ENCODE assay signal across 8 cellular contexts in genomic region chr12:120437735-120438494, GRCh38.
DNase-seq lines count a peak whose midpoint lies in the region; ATAC-seq and FAIRE-seq lines count a peak whose summit lies in the region.

Gene COX6A1, plus strand, starts transcription at chr12:120438113. Its CDS starts 14 bp downstream, at chr12:120438127.

- no peaks in the 10 kb centered on the region for H3K9me3 ChIP-seq in BLaER1

- H3K27ac ChIP-seq in BLaER1 (peak within 1 kb of the TSS; percentile 79), cingulate gyrus (ENCODE audit: low read depth, low read length) (peak within 1 kb of the TSS; percentile 85), layer of hippocampus (ENCODE audit: low read depth, low read length) (peak within 1 kb of the TSS; percentile 79)

- H3K4me1 ChIP-seq in BLaER1: peaks cover 23% of the 10 kb centered on the region

- H3K4me3 ChIP-seq in BLaER1: peak within 1 kb of the TSS; percentile 76

- no peaks in the 10 kb centered on the region for H3K27me3 ChIP-seq in BLaER1
- H3K27me3 ChIP-seq in layer of hippocampus (ENCODE audit: control insufficient read depth, insufficient read depth, low read length): no peaks in the 10 kb centered on the region

- peak within 1 kb of the TSS; percentile 92 for H3K4me2 ChIP-seq in BLaER1

- ATAC-seq in HG03457 (IDR thresholded peaks at IDR 0.05; ENCODE audit: unreplicated experiment): peak; percentile 89

- peak within 1 kb of the TSS; percentile 87 for H3K9ac ChIP-seq in BLaER1

- peaks cover 29% of the 10 kb centered on the region for H3K36me3 ChIP-seq in BLaER1

- DNase-seq in GM19239 (ENCODE audit: insufficient read length, low spot score) (peak; percentile 89), NCI-H524 treated with DMSO at 0.1 percent for 48 hours (lab: John Stamatoyannopoulos, UW) (peak; percentile 95)
- peak; percentile 97 to 99 for DNase-seq in activated CD4-positive, alpha-beta T cell treated with anti-CD3 and anti-CD28 coated beads for 4 hours
- DNase-seq in stimulated activated CD4-positive, alpha-beta T cell treated with anti-CD3 and anti-CD28 coated beads, Interleukin-1b, Interleukin-23, amount 100 ng/mL, for 4 hours (ENCODE audit: low read depth in 2 of 2): peak; percentile 91 to 94

- FAIRE-seq in GM19239 (lab: Jason Lieb, UNC): peak; percentile 98

- H4K20me1 ChIP-seq in BLaER1: peaks cover 39% of the 10 kb centered on the region

Comparison
In these comparisons a context has a peak if more than half of its experiments do, and no peak if none do; other contexts are left out.
1. Peak in every context shown above with its lines: DNase-seq, ATAC-seq, H3K4me3 ChIP-seq and H3K27ac ChIP-seq.